Comparison of ENCODE assay signal across 8 cellular contexts in the genomic region with DNA sequence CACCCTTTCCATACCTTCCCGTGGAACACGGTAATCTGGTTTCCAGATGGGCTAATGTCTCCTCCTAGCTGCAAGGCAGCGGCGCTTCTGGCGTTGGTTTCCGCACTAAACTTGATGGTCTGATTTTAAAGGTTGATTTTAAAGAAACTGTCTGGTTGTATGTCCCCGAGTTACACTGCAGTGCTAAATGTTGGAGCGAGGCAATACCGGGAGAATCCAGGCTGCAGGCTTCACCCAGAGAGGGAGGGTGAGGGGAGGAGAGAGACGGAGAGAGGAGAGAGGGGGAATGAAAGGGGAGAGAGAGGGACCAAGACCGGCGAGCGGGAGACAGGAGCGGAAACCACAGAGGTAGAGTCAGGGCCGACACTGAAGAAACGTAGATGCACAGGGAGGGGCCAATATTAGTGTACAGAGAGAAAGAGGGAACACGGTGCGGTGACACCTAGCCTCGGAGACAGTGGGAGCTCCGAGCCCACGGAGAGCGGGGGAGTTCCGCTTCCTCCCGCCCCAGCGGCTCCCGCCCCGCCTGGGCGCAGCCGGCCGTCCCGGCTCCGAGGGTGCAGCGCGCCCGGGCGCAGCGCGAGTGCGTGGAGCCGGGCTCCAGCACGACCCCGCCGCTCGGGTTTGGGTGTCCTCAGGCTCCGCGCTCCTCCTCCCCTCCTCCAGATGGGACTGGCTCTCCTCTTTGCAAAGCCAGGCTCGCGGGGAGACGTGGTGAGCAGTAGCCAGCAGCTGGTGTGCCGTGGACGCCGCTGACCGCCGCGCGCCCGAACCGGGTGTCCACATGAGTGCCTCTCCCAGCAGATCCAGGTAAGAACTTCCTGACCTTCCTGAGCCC.
DNase-seq lines count a peak whose midpoint lies in the region; ATAC-seq and TF ChIP-seq lines count a peak whose summit lies in the region.

No MANE protein-coding gene starts in this region.

- H3K27ac ChIP-seq in fibroblast of lung (ENCODE audit: insufficient read depth, low read length) (no peak overlapping the region), parathyroid adenoma (no peak overlapping the region)

- DNase-seq in NCI-H748 (lab: John Stamatoyannopoulos, UW; ENCODE audit: unreplicated experiment) (peak; percentile 41), NCI-H748 treated with DMSO at 0.1 percent for 48 hours (lab: John Stamatoyannopoulos, UW) (no peak), fibroblast of lung (ENCODE audit: low read depth in 2 of 2) (peak; percentile 0 to 8), SIG-M5 treated with dmso at 0.1 percent for 504 hours (lab: John Stamatoyannopoulos, UW; ENCODE audit: unreplicated experiment) (no peak), KG1 (lab: John Stamatoyannopoulos, UW) (no peak)
- peak; percentile 63 for DNase-seq in activated CD4-positive, alpha-beta T cell treated with anti-CD3 and anti-CD28 coated beads for 48 hours

- H4K20me1 ChIP-seq in fibroblast of lung (ENCODE audit: control insufficient read depth, extremely low read depth, insufficient read depth, low read length) = no peaks in the 10 kb centered on the region

- H3K4me3 ChIP-seq in fibroblast of lung (replicated peaks in 1 of 4; ENCODE audit: control extremely low read depth in 1 of 4, insufficient read depth in 1 of 4, low read depth in 3 of 4, low read length in 4 of 4) (peak overlapping the region in 1 of 4 experiments; percentile 27), parathyroid adenoma (ENCODE audit: low read depth, low read length) (no peak overlapping the region)

- H3K9me3 ChIP-seq in fibroblast of lung (ENCODE audit: control insufficient read depth, insufficient read depth, low read depth, low read length) (no peaks in the 10 kb centered on the region), parathyroid adenoma (ENCODE audit: control insufficient read depth, low read length) (no peaks in the 10 kb centered on the region)

- no peak for TF ChIP-seq CTCF in fibroblast of lung (conservative IDR thresholded peaks at IDR 0.05 in 1 of 2, IDR thresholded peaks at IDR 0.05 in 1 of 2; ENCODE audit: low read depth in 1 of 2, low read length in 2 of 2)
- TF ChIP-seq CTCF in parathyroid adenoma (IDR thresholded peaks at IDR 0.05) = no peak

- H3K9ac ChIP-seq in fibroblast of lung (ENCODE audit: insufficient read depth, low read length) (no peak overlapping the region), parathyroid adenoma (no peak overlapping the region)

- H3K27me3 ChIP-seq in fibroblast of lung (ENCODE audit: control insufficient read depth, insufficient read depth, low read length) (peaks cover 33% of the 10 kb centered on the region), parathyroid adenoma (ENCODE audit: control insufficient read depth, insufficient read depth, low read length) (no peaks in the 10 kb centered on the region)

- no peak overlapping the region for H3K4me2 ChIP-seq in fibroblast of lung (ENCODE audit: extremely low read depth, insufficient read depth, low read length)
- H3K4me2 ChIP-seq in parathyroid adenoma (ENCODE audit: low read length) = peak overlapping the region; percentile 29

- H3K4me1 ChIP-seq in fibroblast of lung (ENCODE audit: control insufficient read depth, extremely low read depth, insufficient read depth, low read length) (no peaks in the 10 kb centered on the region), parathyroid adenoma (no peaks in the 10 kb centered on the region)

- ATAC-seq in HG03521 (IDR thresholded peaks at IDR 0.05; ENCODE audit: unreplicated experiment) = peak; percentile 61

- H3K36me3 ChIP-seq in fibroblast of lung (ENCODE audit: control insufficient read depth, insufficient read depth, low read length) (no peaks in the 10 kb centered on the region), parathyroid adenoma (ENCODE audit: control insufficient read depth, insufficient read depth, low read length) (no peaks in the 10 kb centered on the region)

- H2AFZ ChIP-seq in fibroblast of lung (ENCODE audit: low read length) (no peak overlapping the region), parathyroid adenoma (no peak overlapping the region)

- no peaks in the 10 kb centered on the region for H3K79me2 ChIP-seq in fibroblast of lung (ENCODE audit: control insufficient read depth, insufficient read depth, low read length)
- no peaks in the 10 kb centered on the region for H3K79me2 ChIP-seq in parathyroid adenoma

Comparison
In these comparisons a context has a peak if more than half of its experiments do, and no peak if none do; other contexts are left out.
1. DNase-seq: peak in NCI-H748 (single experiment), activated CD4-positive, alpha-beta T cell treated with anti-CD3 and anti-CD28 coated beads for 48 hours (single experiment) and fibroblast of lung (2 of 2); none in NCI-H748 treated with DMSO at 0.1 percent for 48 hours (single experiment), SIG-M5 treated with dmso at 0.1 percent for 504 hours (single experiment) and KG1 (single experiment).